ENCODE assay signal across 25 cellular contexts in genomic region chr3:120831066-120831465, GRCh38.
"Had no signal": no experiment of that assay in that cellular context is flagged by ENCODE, and none has a peak within 500 bp of the region (broad histone marks: within the 10 kb centered on the region; RNA-seq: fewer than 3 reads in every experiment).

No MANE protein-coding gene starts in this region.

- H3K9me3 ChIP-seq: gastrocnemius medialis, left ventricle myocardium inferior, lower lobe of right lung, right lobe of liver, thoracic aorta, transverse colon, upper lobe of right lung, uterus had no signal

- H3K27ac Mint-ChIP-seq: effector memory CD8-positive, alpha-beta T cell; immature natural killer cell; natural killer cell; progenitor cell of endocrine pancreas; stimulated activated naive B cell treated with anti-CD40 and anti-IgM and Interleukin-4, amounts not matched to agents 10 μg/mL and 1 μg/mL and 100 μg/mL, for 72 hours; stimulated activated naive CD8-positive, alpha-beta T cell treated with anti-CD3 and anti-CD28 coated beads, Interleukin-15, Interleukin-2, amounts not matched to agents 100 ng/mL and 50 ng/mL, for 24 hours had no signal

- H3K27ac ChIP-seq: gastrocnemius medialis, left ventricle myocardium inferior, lower lobe of right lung, parathyroid adenoma, right lobe of liver, thoracic aorta, transverse colon, upper lobe of right lung, uterus had no signal

- H3K79me2 ChIP-seq: parathyroid adenoma had no signal

- H3K27me3 ChIP-seq: gastrocnemius medialis, right lobe of liver, transverse colon, upper lobe of right lung, uterus had no signal

- DNase-seq: cortex of kidney; effector memory CD8-positive, alpha-beta T cell; foreskin fibroblast; gastrocnemius medialis; head of caudate nucleus; immature natural killer cell; islet precursor cell; kidney glomerular epithelial cell; left colon; left ventricle myocardium inferior; lower lobe of right lung; natural killer cell; right lobe of liver; small intestine; stimulated activated CD4-positive, alpha-beta T cell treated with anti-CD3 and anti-CD28 coated beads, Interleukin-15, amount 100 ng/mL, for 24 hours; stimulated activated CD4-positive, alpha-beta T cell treated with anti-CD3 and anti-CD28 coated beads, Interleukin-2, amount 100 ng/mL, for 48 hours; stimulated activated naive B cell treated with anti-CD40 and anti-IgM and Interleukin-4, amounts not matched to agents 10 μg/mL and 1 μg/mL and 100 μg/mL, for 72 hours; transverse colon; upper lobe of right lung; uterus had no signal

- H3K4me3 Mint-ChIP-seq: effector memory CD8-positive, alpha-beta T cell; immature natural killer cell; natural killer cell; neural crest cell; stimulated activated naive B cell treated with anti-CD40 and anti-IgM and Interleukin-4, amounts not matched to agents 10 μg/mL and 1 μg/mL and 100 μg/mL, for 72 hours; stimulated activated naive CD8-positive, alpha-beta T cell treated with anti-CD3 and anti-CD28 coated beads, Interleukin-15, Interleukin-2, amounts not matched to agents 100 ng/mL and 50 ng/mL, for 24 hours had no signal

- H3K4me1 ChIP-seq: gastrocnemius medialis, left ventricle myocardium inferior, lower lobe of right lung, parathyroid adenoma, right lobe of liver, transverse colon, upper lobe of right lung, uterus had no signal

- H3K36me3 ChIP-seq: gastrocnemius medialis, left ventricle myocardium inferior, lower lobe of right lung, right lobe of liver, thoracic aorta, transverse colon, upper lobe of right lung, uterus had no signal

- H3K9me3 Mint-ChIP-seq: effector memory CD8-positive, alpha-beta T cell; neural crest cell; stimulated activated naive B cell treated with anti-CD40 and anti-IgM and Interleukin-4, amounts not matched to agents 10 μg/mL and 1 μg/mL and 100 μg/mL, for 72 hours; stimulated activated naive CD8-positive, alpha-beta T cell treated with anti-CD3 and anti-CD28 coated beads, Interleukin-15, Interleukin-2, amounts not matched to agents 100 ng/mL and 50 ng/mL, for 24 hours had no signal

- H3K4me3 ChIP-seq: gastrocnemius medialis, left ventricle myocardium inferior, lower lobe of right lung, right lobe of liver, thoracic aorta, transverse colon, upper lobe of right lung, uterus had no signal

- H3K27me3 Mint-ChIP-seq: progenitor cell of endocrine pancreas had no signal

- ATAC-seq: effector memory CD8-positive, alpha-beta T cell; gastrocnemius medialis; left colon; lower lobe of right lung; natural killer cell; right lobe of liver; stimulated activated naive B cell treated with anti-CD40 and anti-IgM and Interleukin-4, amounts not matched to agents 10 μg/mL and 1 μg/mL and 100 μg/mL, for 72 hours; upper lobe of right lung had no signal

- H3K4me1 Mint-ChIP-seq: immature natural killer cell; natural killer cell; neural crest cell; stimulated activated naive B cell treated with anti-CD40 and anti-IgM and Interleukin-4, amounts not matched to agents 10 μg/mL and 1 μg/mL and 100 μg/mL, for 72 hours had no signal

- H3K36me3 Mint-ChIP-seq: immature natural killer cell; natural killer cell; stimulated activated naive B cell treated with anti-CD40 and anti-IgM and Interleukin-4, amounts not matched to agents 10 μg/mL and 1 μg/mL and 100 μg/mL, for 72 hours had no signal

- H3K9ac ChIP-seq: parathyroid adenoma had no signal
